Comparison of ENCODE assay signal across 9 cellular contexts in genomic region chr10:101014230-101014884, GRCh38. TPM values are rescaled to one million over a fixed set of nuclear protein-coding genes. Genes with fewer than 3 reads are reported as not detected.
DNase-seq lines count a peak whose midpoint lies in the region; ATAC-seq and TF ChIP-seq lines count a peak whose summit lies in the region.
"Had no signal": no experiment of that assay in that cellular context is flagged by ENCODE, and none has a peak within 500 bp of the region (broad histone marks: within the 10 kb centered on the region; RNA-seq: fewer than 3 reads in every experiment).

No MANE protein-coding gene starts in this region.

- H3K9me3 ChIP-seq in CD4-positive, alpha-beta memory T cell (ENCODE audit: control insufficient read depth in 1 of 2, low read length in 2 of 2), result no peaks in the 10 kb centered on the region

- intact Hi-C loops in CD4-positive, alpha-beta memory T cell (cut with micrococcal nuclease), result loop anchor here (1.0 to 5.0 kb wide), 6 partner anchors 16 to 452 kb away; partner anchors contain the start of genes KAZALD1, SEMA4G and SLF2

- no peaks in the 10 kb centered on the region for H3K36me3 Mint-ChIP-seq in CD4-positive, alpha-beta memory T cell

- peaks cover 11% of the 10 kb centered on the region for H3K27me3 ChIP-seq in CD4-positive, alpha-beta memory T cell (ENCODE audit: insufficient read depth, low read length)

- no peak for ATAC-seq in HG03342 (IDR thresholded peaks at IDR 0.05; ENCODE audit: unreplicated experiment)

- H3K9me3 Mint-ChIP-seq in CD4-positive, alpha-beta memory T cell, result no peaks in the 10 kb centered on the region

- no peak overlapping the region for H3K27ac ChIP-seq in CD4-positive, alpha-beta memory T cell (ENCODE audit: low read depth, low read length)
- H3K27ac ChIP-seq: SK-N-MC had no signal

- H3K4me1 Mint-ChIP-seq in CD4-positive, alpha-beta memory T cell, result peaks cover 12 to 19% (median 13%) of the 10 kb centered on the region in 4 donors

- no peak overlapping the region for H3K27ac Mint-ChIP-seq in CD4-positive, alpha-beta memory T cell

- peak; percentile 65 to 76 (median 70) for DNase-seq in CD4-positive, alpha-beta memory T cell
- DNase-seq in HEK293T (ENCODE audit: extremely low spot score) (peak; percentile 84), RPMI7951 (ENCODE audit: low read depth) (peak; percentile 59), globus pallidus (ENCODE audit: low spot score) (peak; percentile 81), pons (ENCODE audit: low spot score) (peak; percentile 77), ureter (ENCODE audit: low spot score) (peak; percentile 83)
- peak; percentile 32 to 76 (median 58) for DNase-seq in activated naive CD4-positive, alpha-beta T cell (lab: John Stamatoyannopoulos, UW)

- peak overlapping the region in 2 of 8 donors; percentile 6 to 22 for H3K4me3 Mint-ChIP-seq in CD4-positive, alpha-beta memory T cell

- POLR2A ChIA-PET in CD4-positive, alpha-beta memory T cell (lab: Charles Lee; ENCODE audit: partially characterized antibody), result interaction anchor here (1.2 to 2.9 kb wide), 4 partner anchors 15 to 46 kb away, joined by 3 to 19 read pairs (median 10); partner anchors contain the start of genes LZTS2, PDZD7 and SFXN3
- POLR2A ChIA-PET in HEK293T (lab: Yijun Ruan, JAX), result interaction anchor here (0.9 to 3.3 kb wide), 6 partner anchors 13 to 27 kb away, joined by 3 to 20 read pairs (median 4); partner anchors contain the start of genes LZTS2, MRPL43, PDZD7 and SFXN3

- H3K27me3 Mint-ChIP-seq in CD4-positive, alpha-beta memory T cell, result peaks cover 25 to 30% of the 10 kb centered on the region in 2 donors

- no peaks in the 10 kb centered on the region for H3K36me3 ChIP-seq in CD4-positive, alpha-beta memory T cell (ENCODE audit: insufficient read depth, low read length)

- H3K4me1 ChIP-seq in CD4-positive, alpha-beta memory T cell (ENCODE audit: insufficient read depth, low read length), result peaks cover 19% of the 10 kb centered on the region

- H3K4me3 ChIP-seq in CD4-positive, alpha-beta memory T cell (ENCODE audit: low read length in 2 of 2), result no peak overlapping the region
- H3K4me3 ChIP-seq: SK-N-MC had no signal

- CTCF ChIA-PET in CD4-positive, alpha-beta memory T cell (lab: Charles Lee; ENCODE audit: partially characterized antibody), result interaction anchor here (0.6 to 7.2 kb wide), 29 partner anchors 9 to 1207 kb away, joined by 3 to 171 read pairs (median 4); partner anchors contain the start of genes LZTS2, PDZD7, SEMA4G and SFXN3
- CTCF ChIA-PET in HEK293T (lab: Yijun Ruan, JAX), result interaction anchor here (0.5 to 3.3 kb wide), 18 partner anchors 10 to 1660 kb away, joined by 3 to 50 read pairs (median 5); partner anchors contain the start of genes LZTS2, PDZD7 and SFXN3

TF ChIP-seq in HEK293T, 16 proteins besides CTCF, POLR2A, EP300 and RAD21:
- TF ChIP-seq L3MBTL2 (conservative IDR thresholded peaks at IDR 0.05), result no peak
- no peak for TF ChIP-seq FOXM1 (IDR thresholded peaks at IDR 0.05; ENCODE audit: borderline replicate concordance)
- TF ChIP-seq NFRKB (IDR thresholded peaks at IDR 0.05), result no peak
- no peak for TF ChIP-seq SP1 (IDR thresholded peaks at IDR 0.05)
- no peak for TF ChIP-seq TARDBP (IDR thresholded peaks at IDR 0.05)
- no peak for TF ChIP-seq PKNOX1 (IDR thresholded peaks at IDR 0.05)
- TF ChIP-seq CTBP1 (IDR thresholded peaks at IDR 0.05; ENCODE audit: borderline replicate concordance), result no peak
- no peak for TF ChIP-seq FOXA1 (IDR thresholded peaks at IDR 0.05)
- no peak for TF ChIP-seq BHLHE40 (IDR thresholded peaks at IDR 0.05; ENCODE audit: borderline replicate concordance)
- no peak for TF ChIP-seq LEF1 (IDR thresholded peaks at IDR 0.05; ENCODE audit: borderline replicate concordance)
- TF ChIP-seq HDGF (IDR thresholded peaks at IDR 0.05; ENCODE audit: borderline replicate concordance), result no peak
- no peak for TF ChIP-seq ARNT (IDR thresholded peaks at IDR 0.05)
TF ChIP-seq in HEK293T: peak in this region for 0.

RNA-seq across cellular contexts. Expression of gene LZTS2, which starts 14.7 kb away (rescaled TPM):
- 10 to 100 TPM; 33.4 to 33.9 TPM for total RNA-seq in CD4-positive, alpha-beta memory T cell
- 10 to 100 TPM in 1 of 2 donors, 1 to 10 TPM in 1; 8.4 to 19.9 TPM for polyA plus RNA-seq in CD4-positive, alpha-beta memory T cell
- total RNA-seq in RPMI7951 (2014; rRNA removed; shearing (Covaris generic)), result 20.3 and 29.7 TPM in 2 replicates
- 63.6 TPM for total RNA-seq in ureter

RNA-seq across cellular contexts. Expression of gene PDZD7, which starts 16.6 kb away (rescaled TPM):
- total RNA-seq in CD4-positive, alpha-beta memory T cell, result 1 to 10 TPM; 1.1 to 1.8 TPM
- under 1 TPM; 0.20 to 0.29 TPM for polyA plus RNA-seq in CD4-positive, alpha-beta memory T cell
- total RNA-seq in RPMI7951 (2014; rRNA removed; shearing (Covaris generic)), result 2.0 and 2.8 TPM in 2 replicates
- total RNA-seq in ureter, result 0.18 TPM

RNA-seq across cellular contexts. Expression of gene SFXN3, which starts 16.7 kb away (rescaled TPM):
- 100 to 1,000 TPM; 118 to 123 TPM for total RNA-seq in CD4-positive, alpha-beta memory T cell
- 10 to 100 TPM; 10.8 to 21.0 TPM for polyA plus RNA-seq in CD4-positive, alpha-beta memory T cell
- total RNA-seq in RPMI7951 (2014; rRNA removed; shearing (Covaris generic)), result 115 and 125 TPM in 2 replicates
- total RNA-seq in ureter, result 36.8 TPM

RNA-seq across cellular contexts. Expression of gene TWNK, which starts 27.0 kb away (rescaled TPM):
- total RNA-seq in CD4-positive, alpha-beta memory T cell, result 10 to 100 TPM; 11.5 to 14.3 TPM
- polyA plus RNA-seq in CD4-positive, alpha-beta memory T cell, result 10 to 100 TPM in 1 of 2 donors, 1 to 10 TPM in 1; 5.0 to 10.3 TPM
- 6.4 and 7.8 TPM in 2 replicates for total RNA-seq in RPMI7951 (2014; rRNA removed; shearing (Covaris generic))
- 13.7 TPM for total RNA-seq in ureter

RNA-seq across cellular contexts. Expression of gene MRPL43, which starts 27.1 kb away (rescaled TPM):
- 10 to 100 TPM; 65.8 to 71.6 TPM for total RNA-seq in CD4-positive, alpha-beta memory T cell
- 100 to 1,000 TPM; 110 to 114 TPM for polyA plus RNA-seq in CD4-positive, alpha-beta memory T cell
- 79.8 and 86.3 TPM in 2 replicates for total RNA-seq in RPMI7951 (2014; rRNA removed; shearing (Covaris generic))
- total RNA-seq in ureter, result 74.7 TPM
